Comparison of ENCODE assay signal across 17 cellular contexts in the genomic region with DNA sequence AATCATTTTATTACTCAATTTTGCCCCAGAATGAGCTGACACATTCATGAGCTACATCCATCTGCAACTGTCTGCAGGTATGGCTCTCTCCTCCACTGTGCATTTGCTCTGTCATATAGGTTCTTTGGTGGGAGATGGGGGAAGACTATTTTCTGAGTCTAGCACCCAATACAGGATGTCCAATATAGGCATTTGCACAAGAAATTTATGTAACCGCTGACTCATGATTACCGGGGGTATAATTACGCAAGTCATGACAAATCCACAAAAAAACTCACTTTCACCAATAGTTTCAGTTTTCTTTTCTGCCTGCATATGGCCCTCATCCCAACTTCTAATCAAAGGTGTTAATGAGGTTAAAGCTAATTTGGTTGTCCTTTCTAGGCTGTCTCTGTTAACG. TPM values are rescaled to one million over a fixed set of nuclear protein-coding genes. Genes with fewer than 3 reads are reported as not detected.
DNase-seq lines count a peak whose midpoint lies in the region; ATAC-seq and TF ChIP-seq lines count a peak whose summit lies in the region.
"Had no signal": no experiment of that assay in that cellular context is flagged by ENCODE, and none has a peak within 500 bp of the region (broad histone marks: within the 10 kb centered on the region; RNA-seq: fewer than 3 reads in every experiment).

No MANE protein-coding gene starts in this region.

- ATAC-seq in gastrocnemius medialis = no peak
- ATAC-seq: right cardiac atrium had no signal

- H3K27me3 Mint-ChIP-seq in HFFc6 (ENCODE audit: insufficient read depth) = no peaks in the 10 kb centered on the region
- H3K27me3 Mint-ChIP-seq: activated CD4-positive, alpha-beta memory T cell treated with anti-CD3 and anti-CD28 coated beads for 36 hours had no signal

- H3K4me3 Mint-ChIP-seq in HFFc6 = no peak overlapping the region
- H3K4me3 Mint-ChIP-seq: activated CD4-positive, alpha-beta memory T cell treated with anti-CD3 and anti-CD28 coated beads for 36 hours; activated naive CD8-positive, alpha-beta T cell treated with anti-CD3 and anti-CD28 coated beads, Interleukin-2, amount 10 ng/mL, durations not matched to agents 7 days and 5 days; H9 had no signal

- peak overlapping the region; percentile 94 for H3K27ac ChIP-seq in ACC112 (ENCODE audit: low read depth, low read length)
- H3K27ac ChIP-seq in gastrocnemius medialis = no peak overlapping the region
- H3K27ac ChIP-seq: BLaER1 had no signal

- H3K4me3 ChIP-seq in ACC112 (ENCODE audit: low read depth, low read length) = peak overlapping the region; percentile 14; the same call in 1 of the 2 replicates
- H3K4me3 ChIP-seq in fibroblast of pulmonary artery (replicated peaks; ENCODE audit: low read depth, low read length) = no peak overlapping the region
- H3K4me3 ChIP-seq in gastrocnemius medialis = no peak overlapping the region
- H3K4me3 ChIP-seq: BLaER1 had no signal

- H3K27me3 ChIP-seq in ACC112 (ENCODE audit: insufficient read depth, low read length) (no peaks in the 10 kb centered on the region), gastrocnemius medialis (no peaks in the 10 kb centered on the region)
- H3K27me3 ChIP-seq: BLaER1 had no signal

- TF ChIP-seq CTCF in HFFc6 (IDR thresholded peaks at IDR 0.05) = no peak
- TF ChIP-seq CTCF in fibroblast of pulmonary artery (IDR thresholded peaks at IDR 0.05; ENCODE audit: low read length, missing control alignments) = no peak
- no peak for TF ChIP-seq CTCF in gastrocnemius medialis (IDR thresholded peaks at IDR 0.05 in 4 of 5, conservative IDR thresholded peaks at IDR 0.05 in 1 of 5)

- H3K79me2 ChIP-seq in ACC112 (ENCODE audit: control insufficient read depth, insufficient read depth, low read length, unreplicated experiment) = no peaks in the 10 kb centered on the region

- intact Hi-C loops in gastrocnemius medialis (cut with DNase I; ENCODE audit: low total_unique reads) (no loop called here), posterior vena cava (cut with DNase I) (loop anchor here in 1 of 2 donors (10.0 kb wide), 1 partner anchor 85 kb away; no protein-coding TSS in a partner anchor)

- no peaks in the 10 kb centered on the region for H3K9me3 ChIP-seq in gastrocnemius medialis
- H3K9me3 ChIP-seq: BLaER1 had no signal

- no peak for TF ChIP-seq POLR2A in gastrocnemius medialis (IDR thresholded peaks at IDR 0.05)

- no peaks in the 10 kb centered on the region for H3K9me3 Mint-ChIP-seq in HFFc6
- H3K9me3 Mint-ChIP-seq: activated CD4-positive, alpha-beta memory T cell treated with anti-CD3 and anti-CD28 coated beads for 36 hours; activated naive CD8-positive, alpha-beta T cell treated with anti-CD3 and anti-CD28 coated beads, Interleukin-2, amount 10 ng/mL, durations not matched to agents 7 days and 5 days; H9 had no signal

- in situ Hi-C loops in gastrocnemius medialis (cut with MboI; ENCODE audit: low sequenced_read_pairs in 4 of 4) = no loop called here

- H3K4me1 Mint-ChIP-seq in HFFc6 (ENCODE audit: low read depth) = no peaks in the 10 kb centered on the region
- H3K4me1 Mint-ChIP-seq: activated naive CD8-positive, alpha-beta T cell treated with anti-CD3 and anti-CD28 coated beads, Interleukin-2, amount 10 ng/mL, durations not matched to agents 7 days and 5 days; H9 had no signal

- H3K36me3 ChIP-seq in ACC112 (ENCODE audit: insufficient read depth, low read length) (no peaks in the 10 kb centered on the region), gastrocnemius medialis (no peaks in the 10 kb centered on the region)
- H3K36me3 ChIP-seq: BLaER1 had no signal

- H3K4me1 ChIP-seq in ACC112 (ENCODE audit: control insufficient read depth, insufficient read depth, low read length, unreplicated experiment) = peaks cover 43% of the 10 kb centered on the region
- H3K4me1 ChIP-seq in gastrocnemius medialis = no peaks in the 10 kb centered on the region
- H3K4me1 ChIP-seq: BLaER1 had no signal

- H3K27ac Mint-ChIP-seq in HFFc6 = no peak overlapping the region
- H3K27ac Mint-ChIP-seq: activated CD4-positive, alpha-beta memory T cell treated with anti-CD3 and anti-CD28 coated beads for 36 hours; activated naive CD8-positive, alpha-beta T cell treated with anti-CD3 and anti-CD28 coated beads, Interleukin-2, amount 10 ng/mL, durations not matched to agents 7 days and 5 days; H9 had no signal

- peaks cover 21% of the 10 kb centered on the region for H3K36me3 Mint-ChIP-seq in HFFc6 (ENCODE audit: low read depth)
- H3K36me3 Mint-ChIP-seq: activated CD4-positive, alpha-beta memory T cell treated with anti-CD3 and anti-CD28 coated beads for 36 hours had no signal

- H2AFZ ChIP-seq in ACC112 (ENCODE audit: low read length, unreplicated experiment) = peak overlapping the region; percentile 49

- peak; percentile 71 for DNase-seq in HFFc6
- DNase-seq in RKO (ENCODE audit: low spot score) = peak; percentile 65
- DNase-seq in fibroblast of pulmonary artery (ENCODE audit: low read depth) = peak; percentile 85
- DNase-seq in gastrocnemius medialis = no peak
- DNase-seq in posterior vena cava (ENCODE audit: low spot score) = no peak
- no peak for DNase-seq in 8988T
- no peak for DNase-seq in NCI-H524 (lab: John Stamatoyannopoulos, UW)
- DNase-seq: activated CD4-positive, alpha-beta memory T cell treated with anti-CD3 and anti-CD28 coated beads for 36 hours; activated naive CD8-positive, alpha-beta T cell treated with anti-CD3 and anti-CD28 coated beads, Interleukin-2, amount 10 ng/mL, durations not matched to agents 7 days and 5 days; H9; midbrain; NCI-H524 treated with DMSO at 0.1 percent for 48 hours; right cardiac atrium had no signal

RNA-seq across cellular contexts. Expression of gene VSIG8, which starts 17.5 kb away (rescaled TPM):
- not detected for total RNA-seq in HFFc6 (2021; fragmentation: NEBNext Ultra II Directional; extraction: Animal tissue kit (Norgen Biotek cat#: 25700))
- total RNA-seq in gastrocnemius medialis = not detected
- under 1 TPM in 1 of 2 donors, not detected in 1; 0.19 TPM for total RNA-seq in posterior vena cava
- total RNA-seq: activated CD4-positive, alpha-beta memory T cell treated with anti-CD3 and anti-CD28 coated beads for 36 hours; activated naive CD8-positive, alpha-beta T cell treated with anti-CD3 and anti-CD28 coated beads, Interleukin-2, amount 10 ng/mL, durations not matched to agents 7 days and 5 days; dermis microvascular lymphatic vessel endothelial cell; H9; T-helper 1 cell treated with Interleukin-12 subunit alpha and Interleukin-12 subunit beta and Interleukin-4 antibody, amounts not matched to agents 30 ng/mL and 1 ng/mL, for 36 hours had no signal

RNA-seq across cellular contexts. Expression of gene CFAP45, which starts 20.0 kb away (rescaled TPM):
- total RNA-seq in HFFc6 (2021; fragmentation: NEBNext Ultra II Directional; extraction: Animal tissue kit (Norgen Biotek cat#: 25700)) = 1 to 10 TPM in 4 of 6 experiments, under 1 TPM in 2; 0.94 to 2.5 (median 1.2) TPM
- total RNA-seq in gastrocnemius medialis = not detected
- 1 to 10 TPM; 1.2 to 2.2 TPM for total RNA-seq in posterior vena cava

RNA-seq across cellular contexts. Expression of gene TAGLN2, which starts 45.3 kb away (rescaled TPM):
- 100 to 1,000 TPM; 560 to 914 (median 815) TPM for total RNA-seq in HFFc6 (2021; fragmentation: NEBNext Ultra II Directional; extraction: Animal tissue kit (Norgen Biotek cat#: 25700))
- 10 to 100 TPM; 28.8 to 48.2 (median 37.5) TPM for total RNA-seq in gastrocnemius medialis
- 100 to 1,000 TPM; 237 to 244 TPM for total RNA-seq in posterior vena cava

RNA-seq across cellular contexts. Expression of gene SLAMF8, which starts 53.3 kb away (rescaled TPM):
- under 1 TPM; 0.09 to 0.99 (median 0.40) TPM for total RNA-seq in HFFc6 (2021; fragmentation: NEBNext Ultra II Directional; extraction: Animal tissue kit (Norgen Biotek cat#: 25700))
- total RNA-seq in gastrocnemius medialis (1 to 10 TPM in 2 of 4 donors, under 1 TPM in 1, not detected in 1; 0.75 to 2.3 (median 2.0) TPM), posterior vena cava (10 to 100 TPM in 1 of 2 donors, 1 to 10 TPM in 1; 4.8 to 10.5 TPM)
- total RNA-seq: dermis microvascular lymphatic vessel endothelial cell, H9 had no signal

Comparison
In these comparisons a context has a peak if more than half of its experiments do, and no peak if none do; other contexts are left out.
1. DNase-seq: peak in HFFc6 (single experiment), RKO (single experiment) and fibroblast of pulmonary artery (single experiment); none in gastrocnemius medialis (0 of 2), posterior vena cava (single experiment), 8988T (single experiment) and NCI-H524 (0 of 2).
2. RNA of gene TAGLN2, which starts 45.3 kb away (total RNA-seq): 560 to 914 TPM in HFFc6 and 237 to 244 TPM in posterior vena cava; 28.8 to 48.2 TPM in gastrocnemius medialis; every median in the first group is over 4 times any median in the second.